ENCODE assay signal across 28 cellular contexts in the genomic region with DNA sequence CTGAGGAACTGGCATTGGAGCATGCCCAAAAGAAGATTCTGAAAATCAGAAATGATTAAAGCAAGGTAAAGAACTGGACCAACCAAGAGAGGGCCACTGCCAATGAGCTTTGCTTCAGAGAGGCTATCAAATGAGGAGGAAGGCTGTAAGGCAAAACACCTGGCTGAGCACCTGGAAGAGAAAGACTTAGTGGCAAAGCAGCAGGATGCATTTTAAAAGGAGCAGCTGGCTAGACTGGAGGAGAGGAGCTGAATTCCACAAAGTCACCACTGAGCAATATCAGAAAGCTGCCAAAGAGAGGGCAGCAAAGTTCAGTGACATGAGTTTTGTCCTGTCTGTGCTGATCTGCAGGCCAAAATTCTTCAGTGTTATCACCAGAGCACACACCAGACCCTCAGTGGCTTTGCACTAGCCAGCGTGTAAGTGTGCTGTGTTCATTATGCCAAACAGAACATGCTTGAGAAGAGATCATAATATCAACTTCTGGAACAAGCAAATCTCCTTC.
DNase-seq lines count a peak whose midpoint lies in the region; ATAC-seq lines count a peak whose summit lies in the region.
"Had no signal": no experiment of that assay in that cellular context is flagged by ENCODE, and none has a peak within 500 bp of the region (broad histone marks: within the 10 kb centered on the region; RNA-seq: fewer than 3 reads in every experiment).

No MANE protein-coding gene starts in this region.

- H3K36me3 ChIP-seq in H7 (replicated peaks; ENCODE audit: control insufficient read depth, insufficient read depth, low read length) (no peaks in the 10 kb centered on the region), iPS-20b (ENCODE audit: insufficient read depth, low read depth, low read length) (no peaks in the 10 kb centered on the region)
- H3K36me3 ChIP-seq: HAP-1, lower lobe of right lung had no signal

- no peak overlapping the region for H3K27ac Mint-ChIP-seq in activated T-cell treated with anti-CD3 and anti-CD28 coated beads, Interleukin-2, amount 50 U/mL, for 72 hours
- H3K27ac Mint-ChIP-seq: activated naive CD8-positive, alpha-beta T cell treated with anti-CD3 and anti-CD28 coated beads, Interleukin-2, amount 50 U/mL, for 24 hours; naive thymus-derived CD8-positive, alpha-beta T cell; stimulated activated memory B cell treated with anti-CD40 and anti-IgM and Interleukin-4, amounts not matched to agents 10 μg/mL and 1 μg/mL and 100 μg/mL, for 72 hours; T-helper 1 cell treated with Interleukin-12 subunit alpha and Interleukin-12 subunit beta and Interleukin-4 antibody, amounts not matched to agents 30 μg/mL and 1 μg/mL, for 36 hours had no signal

- no peaks in the 10 kb centered on the region for H3K27me3 Mint-ChIP-seq in activated T-cell treated with anti-CD3 and anti-CD28 coated beads, Interleukin-2, amount 50 U/mL, for 72 hours (ENCODE audit: low read depth)
- H3K27me3 Mint-ChIP-seq: activated naive CD8-positive, alpha-beta T cell treated with anti-CD3 and anti-CD28 coated beads, Interleukin-2, amount 50 U/mL, for 24 hours; naive thymus-derived CD8-positive, alpha-beta T cell; stimulated activated memory B cell treated with anti-CD40 and anti-IgM and Interleukin-4, amounts not matched to agents 10 μg/mL and 1 μg/mL and 100 μg/mL, for 72 hours had no signal

- no peaks in the 10 kb centered on the region for H3K4me1 Mint-ChIP-seq in activated T-cell treated with anti-CD3 and anti-CD28 coated beads, Interleukin-2, amount 50 U/mL, for 72 hours (ENCODE audit: low read depth)
- H3K4me1 Mint-ChIP-seq: activated naive CD8-positive, alpha-beta T cell treated with anti-CD3 and anti-CD28 coated beads, Interleukin-2, amount 50 U/mL, for 24 hours; naive thymus-derived CD8-positive, alpha-beta T cell; stimulated activated memory B cell treated with anti-CD40 and anti-IgM and Interleukin-4, amounts not matched to agents 10 μg/mL and 1 μg/mL and 100 μg/mL, for 72 hours had no signal

- ATAC-seq in GM21619 (IDR thresholded peaks at IDR 0.05; ENCODE audit: unreplicated experiment), result no peak
- no peak for ATAC-seq in activated T-cell treated with anti-CD3 and anti-CD28 coated beads, Interleukin-2, amount 50 U/mL, for 72 hours (replicated peaks in 1 of 2)
- ATAC-seq: activated CD4-positive, CD25-positive, alpha-beta regulatory T cell treated with anti-CD3 and anti-CD28 coated beads, Interleukin-2, amount 50 U/mL, for 24 hours; activated naive CD8-positive, alpha-beta T cell treated with anti-CD3 and anti-CD28 coated beads, Interleukin-2, amount 50 U/mL, for 24 hours; lower lobe of right lung; naive thymus-derived CD8-positive, alpha-beta T cell; Right ventricle myocardium inferior; SK-N-SH treated with all-trans-retinoic acid at 6 μM for 48 hours; stimulated activated memory B cell treated with anti-CD40 and anti-IgM and Interleukin-4, amounts not matched to agents 10 μg/mL and 1 μg/mL and 100 μg/mL, for 72 hours had no signal

- DNase-seq in ELF-1 (ENCODE audit: low read depth, low spot score) (peak; percentile 8), H7 (peak; percentile 10), NCI-H510A treated with DMSO at 0.1 percent for 48 hours (lab: John Stamatoyannopoulos, UW) (peak; percentile 82), middle frontal gyrus (ENCODE audit: extremely low spot score, low spot score) (no peak)
- no peak for DNase-seq in activated T-cell treated with anti-CD3 and anti-CD28 coated beads, Interleukin-2, amount 50 U/mL, for 72 hours
- DNase-seq: activated CD4-positive, alpha-beta T cell treated with anti-CD3 and anti-CD28 coated beads, Interleukin-2, amount 50 U/mL, for 4 hours; activated naive CD4-positive, alpha-beta T cell; activated naive CD8-positive, alpha-beta T cell treated with anti-CD3 and anti-CD28 coated beads, Interleukin-2, amount 50 U/mL, for 24 hours; activated T-cell treated with anti-CD3 and anti-CD28 coated beads, Interleukin-2, amount 50 U/mL, for 48 hours; effector CD8-positive, alpha-beta T cell; Kasumi-1; lower lobe of right lung; naive thymus-derived CD8-positive, alpha-beta T cell; NCI-H1436 treated with DMSO at 0.1 percent for 48 hours; NCI-H446; NK-92 treated with Interleukin-12 subunit alpha and Interleukin-12 subunit beta, amount 100 ng/mL, for 24 hours; PC-9; stimulated activated CD4-positive, alpha-beta T cell treated with anti-CD3 and anti-CD28 coated beads, Interleukin-15, amount 100 ng/mL, for 24 hours; trophoblast cell had no signal

- H3K27me3 ChIP-seq in H7 (ENCODE audit: control insufficient read depth, insufficient read depth, low read length) (no peaks in the 10 kb centered on the region), iPS-20b (ENCODE audit: insufficient read depth, low read length) (no peaks in the 10 kb centered on the region)

- H3K9ac ChIP-seq in iPS-20b (ENCODE audit: low read depth, low read length), result peak overlapping the region; percentile 49; the same call in 1 of the 2 replicates

- H3K9me3 ChIP-seq in iPS-20b (ENCODE audit: insufficient read depth, low read depth, low read length), result peaks cover 5% of the 10 kb centered on the region; the same call in 1 of the 2 replicates
- H3K9me3 ChIP-seq: HAP-1, lower lobe of right lung had no signal

- peak overlapping the region; percentile 45 for H3K27ac ChIP-seq in iPS-20b (ENCODE audit: low read length)
- H3K27ac ChIP-seq: coronary artery, lower lobe of right lung, PC-9 had no signal

- H3K4me1 ChIP-seq in iPS-20b (ENCODE audit: insufficient read depth, low read length), result peaks cover 43% of the 10 kb centered on the region
- H3K4me1 ChIP-seq: HAP-1, lower lobe of right lung had no signal

- H3K4me3 ChIP-seq in H7 (ENCODE audit: insufficient read depth, low read depth, low read length) (no peak overlapping the region), iPS-20b (ENCODE audit: low read length) (no peak overlapping the region; the same call in 1 of the 2 replicates)
- H3K4me3 ChIP-seq: coronary artery, HAP-1, lower lobe of right lung, PC-9 had no signal

- H3K4me3 Mint-ChIP-seq in activated T-cell treated with anti-CD3 and anti-CD28 coated beads, Interleukin-2, amount 50 U/mL, for 72 hours, result no peak overlapping the region
- H3K4me3 Mint-ChIP-seq: activated naive CD8-positive, alpha-beta T cell treated with anti-CD3 and anti-CD28 coated beads, Interleukin-2, amount 50 U/mL, for 24 hours; naive thymus-derived CD8-positive, alpha-beta T cell; stimulated activated memory B cell treated with anti-CD40 and anti-IgM and Interleukin-4, amounts not matched to agents 10 μg/mL and 1 μg/mL and 100 μg/mL, for 72 hours; T-helper 1 cell treated with Interleukin-12 subunit alpha and Interleukin-12 subunit beta and Interleukin-4 antibody, amounts not matched to agents 30 μg/mL and 1 μg/mL, for 36 hours had no signal

- H3K9me3 Mint-ChIP-seq in activated T-cell treated with anti-CD3 and anti-CD28 coated beads, Interleukin-2, amount 50 U/mL, for 72 hours, result peaks cover 1% of the 10 kb centered on the region in 2 donors
- H3K9me3 Mint-ChIP-seq: stimulated activated memory B cell treated with anti-CD40 and anti-IgM and Interleukin-4, amounts not matched to agents 10 μg/mL and 1 μg/mL and 100 μg/mL, for 72 hours had no signal

- no peaks in the 10 kb centered on the region for H3K36me3 Mint-ChIP-seq in activated T-cell treated with anti-CD3 and anti-CD28 coated beads, Interleukin-2, amount 50 U/mL, for 72 hours (ENCODE audit: insufficient read depth in 2 of 2)
- H3K36me3 Mint-ChIP-seq: naive thymus-derived CD8-positive, alpha-beta T cell; stimulated activated memory B cell treated with anti-CD40 and anti-IgM and Interleukin-4, amounts not matched to agents 10 μg/mL and 1 μg/mL and 100 μg/mL, for 72 hours had no signal

Comparison
In these comparisons a context has a peak if more than half of its experiments do, and no peak if none do; other contexts are left out.
1. DNase-seq: peak in ELF-1 (single experiment), H7 (single experiment) and NCI-H510A treated with DMSO at 0.1 percent for 48 hours (single experiment); none in middle frontal gyrus (single experiment) and activated T-cell treated with anti-CD3 and anti-CD28 coated beads, Interleukin-2, amount 50 U/mL, for 72 hours (0 of 2).